ENCODE assay signal across 8 cellular contexts in genomic region chr1:155563377-155564066, GRCh38. TPM values are rescaled to one million over a fixed set of nuclear protein-coding genes. Genes with fewer than 3 reads are reported as not detected.
A peak's percentile ranks its signal among the peaks of the same experiment; 100 is the strongest.
DNase-seq lines count a peak whose midpoint lies in the region; ATAC-seq and TF ChIP-seq lines count a peak whose summit lies in the region.
"Not testable (repeated sequence)": the region's sequence is repeated elsewhere in the genome, so short reads cannot be mapped to it uniquely, and the experiment has no call there.

No MANE protein-coding gene starts in this region.

- H3K79me2 ChIP-seq in DOHH2 (ENCODE audit: control insufficient read depth, low read length): peaks cover 97% of the 10 kb centered on the region
- peaks cover 85% of the 10 kb centered on the region for H3K79me2 ChIP-seq in OCI-LY7 (ENCODE audit: insufficient read depth, low read depth, low read length)
- peaks cover 85% of the 10 kb centered on the region for H3K79me2 ChIP-seq in neural progenitor cell (ENCODE audit: low read depth)

- peaks cover 31% of the 10 kb centered on the region for H3K4me1 ChIP-seq in DOHH2 (ENCODE audit: control insufficient read depth, low read length)
- peaks cover 30% of the 10 kb centered on the region for H3K4me1 ChIP-seq in OCI-LY7 (ENCODE audit: insufficient read depth, low read length, poor library complexity, severe bottlenecking)
- H3K4me1 ChIP-seq in ectodermal cell (ENCODE audit: control insufficient read depth, insufficient read depth, low read length); iPS-18a (ENCODE audit: control insufficient read depth, low read depth, low read length): not testable (repeated sequence)
- H3K4me1 ChIP-seq in neural progenitor cell: peaks cover 18% of the 10 kb centered on the region
- H3K4me1 ChIP-seq in thyroid gland: peaks cover 11 to 23% of the 10 kb centered on the region in 2 donors

- H3F3A ChIP-seq in DOHH2 (ENCODE audit: control insufficient read depth, insufficient read depth): not testable (repeated sequence)
- H3F3A ChIP-seq in neural progenitor cell (ENCODE audit: low read depth): peaks cover 23% of the 10 kb centered on the region

- peak overlapping the region; percentile 83 for H3K4me3 ChIP-seq in DOHH2 (ENCODE audit: low read length)
- peak overlapping the region; percentile 90 for H3K4me3 ChIP-seq in Jurkat, Clone E6-1 (ENCODE audit: low read length)
- H3K4me3 ChIP-seq in OCI-LY7 (ENCODE audit: low read depth, low read length, poor library complexity, severe bottlenecking): peak overlapping the region; percentile 86
- H3K4me3 ChIP-seq in ectodermal cell (ENCODE audit: insufficient read depth, low read depth, low read length): peak overlapping the region; percentile 84
- peak overlapping the region; percentile 96 for H3K4me3 ChIP-seq in iPS-18a (ENCODE audit: low read length)
- peak overlapping the region; percentile 95 for H3K4me3 ChIP-seq in neural progenitor cell
- H3K4me3 ChIP-seq in thyroid gland (replicated peaks in 1 of 3): peak overlapping the region; percentile 76 to 99 (median 95)

- WGBS in ectodermal cell, 2 experiments: 1% methylated on average over 19 to 21 of the region's 21 CpGs
- 0% methylated on average over 17 of the region's 21 CpGs for WGBS in thyroid gland, 2 donors

- TF ChIP-seq POLR2A in thyroid gland (IDR thresholded peaks at IDR 0.05): not testable (repeated sequence)

- TSS peak; percentile 83 for BruUV-seq in OCI-LY7 (replicated peaks; lab: Mats Ljungman, UMichigan)

- H3K27ac ChIP-seq in DOHH2 (ENCODE audit: low read depth, low read length): peak overlapping the region; percentile 88
- peak overlapping the region; percentile 79 for H3K27ac ChIP-seq in OCI-LY7 (ENCODE audit: low read depth, low read length, poor library complexity, severe bottlenecking)
- H3K27ac ChIP-seq in ectodermal cell (ENCODE audit: insufficient read depth, low read depth, low read length, poor library complexity, severe bottlenecking): peak overlapping the region; percentile 98
- H3K27ac ChIP-seq in iPS-18a (ENCODE audit: low read length): peak overlapping the region; percentile 82
- peak overlapping the region; percentile 100 for H3K27ac ChIP-seq in neural progenitor cell
- H3K27ac ChIP-seq in thyroid gland: peak overlapping the region; percentile 98 to 100 (median 98)

- H2AFZ ChIP-seq in OCI-LY7 (ENCODE audit: low read length): peak overlapping the region; percentile 38; the same call in 1 of the 2 replicates
- peak overlapping the region; percentile 97 for H2AFZ ChIP-seq in neural progenitor cell (replicated peaks)

- H3K27me3 Mint-ChIP-seq in activated T-cell treated with anti-CD3 and anti-CD28 coated beads, Interleukin-2, amount 50 U/mL, for 4 hours (ENCODE audit: low read depth); neural progenitor cell (ENCODE audit: insufficient read depth, low read depth): not testable (repeated sequence)

- not testable (repeated sequence) for H3K27me3 ChIP-seq in DOHH2 (ENCODE audit: control insufficient read depth, low read length); ectodermal cell (ENCODE audit: control insufficient read depth, insufficient read depth, low read length, poor library complexity, severe bottlenecking); iPS-18a (ENCODE audit: control insufficient read depth, insufficient read depth, low read length); neural progenitor cell; thyroid gland

- H3K9me3 Mint-ChIP-seq in activated T-cell treated with anti-CD3 and anti-CD28 coated beads, Interleukin-2, amount 50 U/mL, for 4 hours; neural progenitor cell: not testable (repeated sequence)

- H3K36me3 ChIP-seq in DOHH2 (ENCODE audit: control insufficient read depth, low read length): peaks cover 50% of the 10 kb centered on the region
- peaks cover 44% of the 10 kb centered on the region for H3K36me3 ChIP-seq in OCI-LY7 (ENCODE audit: insufficient read depth, low read length)
- not testable (repeated sequence) for H3K36me3 ChIP-seq in ectodermal cell (ENCODE audit: control insufficient read depth, insufficient read depth, low read length); iPS-18a (ENCODE audit: control insufficient read depth, low read depth, low read length); neural progenitor cell; thyroid gland

- not testable (repeated sequence) for DNase-seq in Jurkat, Clone E6-1 (ENCODE audit: low read depth, low spot score); activated T-cell treated with anti-CD3 and anti-CD28 coated beads, Interleukin-2, amount 50 U/mL, for 4 hours; neural progenitor cell (ENCODE audit: low spot score); thyroid gland
- peak; percentile 10 for DNase-seq in OCI-LY7 (ENCODE audit: low spot score)

- H3K9me3 ChIP-seq in DOHH2 (ENCODE audit: control insufficient read depth, insufficient read depth, low read length); OCI-LY7 (ENCODE audit: low read length); ectodermal cell (ENCODE audit: control insufficient read depth, low read length); iPS-18a (ENCODE audit: control insufficient read depth, low read depth, low read length); neural progenitor cell (ENCODE audit: low read depth); thyroid gland: not testable (repeated sequence)

- POLR2A ChIA-PET in OCI-LY7 (lab: Charles Lee): interaction anchor here (0.6 to 1.2 kb wide), 3 partner anchors 79 to 196 kb away, joined by 3 to 5 read pairs (median 3); no protein-coding TSS in a partner anchor

- peak overlapping the region; percentile 95 for H3K27ac Mint-ChIP-seq in neural progenitor cell

- peak overlapping the region; percentile 100 for H3K4me3 Mint-ChIP-seq in activated T-cell treated with anti-CD3 and anti-CD28 coated beads, Interleukin-2, amount 50 U/mL, for 4 hours
- peak overlapping the region; percentile 99 for H3K4me3 Mint-ChIP-seq in neural progenitor cell

- H3K4me1 Mint-ChIP-seq in activated T-cell treated with anti-CD3 and anti-CD28 coated beads, Interleukin-2, amount 50 U/mL, for 4 hours (ENCODE audit: low read depth): peaks cover 42% of the 10 kb centered on the region
- peaks cover 19% of the 10 kb centered on the region for H3K4me1 Mint-ChIP-seq in neural progenitor cell

- H3K36me3 Mint-ChIP-seq in activated T-cell treated with anti-CD3 and anti-CD28 coated beads, Interleukin-2, amount 50 U/mL, for 4 hours (ENCODE audit: insufficient read depth); neural progenitor cell: not testable (repeated sequence)

- H3K9ac ChIP-seq in iPS-18a (ENCODE audit: low read length) (peak overlapping the region; percentile 89), neural progenitor cell (peak overlapping the region; percentile 97)

- peaks cover 24% of the 10 kb centered on the region for H4K20me1 ChIP-seq in DOHH2 (ENCODE audit: control insufficient read depth, insufficient read depth, low read depth, low read length)
- H4K20me1 ChIP-seq in OCI-LY7 (ENCODE audit: insufficient read depth, low read length): peaks cover 18% of the 10 kb centered on the region; the same call in 1 of the 2 replicates
- peaks cover 29% of the 10 kb centered on the region for H4K20me1 ChIP-seq in neural progenitor cell (ENCODE audit: low read depth)

- CTCF ChIA-PET in OCI-LY7 (lab: Charles Lee; ENCODE audit: unreplicated experiment): not testable (repeated sequence)

- not testable (repeated sequence) for H3K9me2 ChIP-seq in DOHH2 (replicated peaks; ENCODE audit: control insufficient read depth, low read length); OCI-LY7 (ENCODE audit: insufficient read depth, low read length)

- TF ChIP-seq CTCF in DOHH2 (IDR thresholded peaks at IDR 0.05; ENCODE audit: low read depth, low read length, poor library complexity, severe bottlenecking); OCI-LY7 (conservative IDR thresholded peaks at IDR 0.05; ENCODE audit: low read length); thyroid gland (IDR thresholded peaks at IDR 0.05): not testable (repeated sequence)
- TF ChIP-seq CTCF in neural progenitor cell (IDR thresholded peaks at IDR 0.05): peak; percentile 2

- peak overlapping the region; percentile 96 for H3K4me2 ChIP-seq in DOHH2 (ENCODE audit: low read length)
- peak overlapping the region; percentile 83 for H3K4me2 ChIP-seq in OCI-LY7 (ENCODE audit: low read length)
- peak overlapping the region; percentile 83 for H3K4me2 ChIP-seq in neural progenitor cell

- intact Hi-C loops in OCI-LY7 (cut with micrococcal nuclease; ENCODE audit: unreplicated experiment): loop anchor here (5.0 kb wide), 1 partner anchor 56 kb away; no protein-coding TSS in a partner anchor
- intact Hi-C loops in thyroid gland (cut with DNase I): loop anchor here (10.0 kb wide), 1 partner anchor 179 kb away; no protein-coding TSS in a partner anchor

- ATAC-seq in activated T-cell treated with anti-CD3 and anti-CD28 coated beads, Interleukin-2, amount 50 U/mL, for 4 hours: peak; percentile 2 to 4

RNA-seq across cellular contexts. Expression of gene ASH1L, which starts 0.9 kb away (rescaled TPM):
- 7.0 TPM for polyA plus RNA-seq in Jurkat, Clone E6-1 (2012; ENCODE audit: insufficient read depth, insufficient read length)
- total RNA-seq in OCI-LY7 (2014; rRNA removed; shearing (Covaris generic)): 33.2 and 34.4 TPM in 2 replicates
- total RNA-seq in OCI-LY7 (2022) (49.6 and 54.8 TPM in 2 replicates), neural progenitor cell (ENCODE audit: low replicate concordance) (27.4 and 42.1 TPM in 2 replicates), thyroid gland (100 to 1,000 TPM in 1 of 4 donors, 10 to 100 TPM in 3; 68.1 to 120 (median 85.2) TPM)
- total RNA-seq in activated T-cell treated with anti-CD3 and anti-CD28 coated beads, Interleukin-2, amount 50 U/mL, for 4 hours: 10 to 100 TPM; 23.9 to 27.7 (median 25.5) TPM
- polyA plus RNA-seq in ectodermal cell (2013, experiment 1 of 4): 14.5 TPM
- 16.7 TPM for polyA plus RNA-seq in ectodermal cell (2013, experiment 2 of 4)
- polyA plus RNA-seq in ectodermal cell (2013, experiment 3 of 4): 12.5 TPM
- 15.0 TPM for polyA plus RNA-seq in ectodermal cell (2013, experiment 4 of 4)

RNA-seq across cellular contexts. Expression of gene MSTO1, which starts 46.5 kb away (rescaled TPM):
- polyA plus RNA-seq in Jurkat, Clone E6-1 (2012; ENCODE audit: insufficient read depth, insufficient read length): 97.3 TPM
- 68.6 and 76.1 TPM in 2 replicates for total RNA-seq in OCI-LY7 (2014; rRNA removed; shearing (Covaris generic))
- total RNA-seq in OCI-LY7 (2022) (82.9 and 83.3 TPM in 2 replicates), neural progenitor cell (ENCODE audit: low replicate concordance) (36.6 and 45.9 TPM in 2 replicates), thyroid gland (10 to 100 TPM in 3 of 4 donors, 1 to 10 TPM in 1; 8.3 to 31.9 (median 18.6) TPM)
- total RNA-seq in activated T-cell treated with anti-CD3 and anti-CD28 coated beads, Interleukin-2, amount 50 U/mL, for 4 hours: 100 to 1,000 TPM; 133 to 139 (median 135) TPM
- 58.0 TPM for polyA plus RNA-seq in ectodermal cell (2013, experiment 1 of 4)
- 57.0 TPM for polyA plus RNA-seq in ectodermal cell (2013, experiment 2 of 4)
- 45.9 TPM for polyA plus RNA-seq in ectodermal cell (2013, experiment 3 of 4)
- polyA plus RNA-seq in ectodermal cell (2013, experiment 4 of 4): 44.3 TPM
